8 cellular contexts compared by ENCODE assay signal in the genomic region with DNA sequence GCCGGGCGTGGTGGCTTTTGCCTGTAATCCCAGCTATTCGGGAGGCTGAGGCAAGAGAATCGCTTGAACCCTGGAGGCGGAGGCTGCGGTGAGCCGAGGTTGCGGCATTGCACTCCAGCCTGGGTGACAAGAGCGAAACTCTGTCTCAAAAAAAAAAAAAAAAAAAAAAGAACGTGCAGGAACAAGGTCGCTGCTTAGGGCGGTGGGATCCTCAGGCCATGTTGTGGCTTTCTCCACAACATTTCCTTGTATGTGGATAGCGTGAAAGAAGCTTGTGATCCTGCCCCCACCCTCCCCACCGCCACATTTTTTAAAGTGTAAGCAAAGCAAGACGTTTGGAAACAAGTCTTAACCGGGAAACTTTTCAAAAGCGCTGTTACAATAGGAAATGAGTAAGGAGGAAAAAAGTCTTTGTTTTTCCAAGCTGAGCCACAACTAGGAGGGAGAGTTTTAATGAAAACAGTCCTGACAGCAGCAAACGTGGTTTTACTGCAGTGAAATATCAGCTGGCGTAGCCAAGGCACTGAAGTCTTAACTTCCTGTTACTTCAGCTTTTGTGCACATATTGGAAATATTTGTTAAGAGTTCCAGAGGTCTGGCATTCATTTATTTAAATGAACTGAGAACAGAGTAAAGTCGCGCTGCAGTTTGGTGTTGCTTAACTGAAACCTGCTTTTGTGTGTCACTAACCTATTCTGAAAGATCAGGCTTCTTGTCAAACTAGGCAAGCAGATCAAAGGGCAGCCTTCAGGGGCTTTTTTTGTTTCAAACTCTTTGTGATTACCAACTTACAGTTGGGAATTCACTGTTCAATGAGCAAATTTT. TPM values are rescaled to one million over a fixed set of nuclear protein-coding genes. Genes with fewer than 3 reads are reported as not detected.
A peak's percentile ranks its signal among the peaks of the same experiment; 100 is the strongest.
DNase-seq lines count a peak whose midpoint lies in the region; ATAC-seq, FAIRE-seq and TF ChIP-seq lines count a peak whose summit lies in the region.

No MANE protein-coding gene starts in this region.

- peaks cover 20% of the 10 kb centered on the region for H3K4me1 ChIP-seq in rectal smooth muscle tissue (ENCODE audit: control insufficient read depth, insufficient read depth, low read length)

- no peak for FAIRE-seq in GM12892 (lab: Jason Lieb, UNC)

- intact Hi-C loops in left ventricle myocardium superior (cut with micrococcal nuclease) = loop anchor here (10.0 kb wide), 1 partner anchor 211 kb away; no protein-coding TSS in a partner anchor

- H3K36me3 Mint-ChIP-seq in activated naive CD8-positive, alpha-beta T cell treated with anti-CD3 and anti-CD28 coated beads, Interleukin-2, amount 50 U/mL, for 24 hours (ENCODE audit: low read depth) = peaks cover 53% of the 10 kb centered on the region

- peaks cover 67% of the 10 kb centered on the region for H3K4me1 Mint-ChIP-seq in activated naive CD8-positive, alpha-beta T cell treated with anti-CD3 and anti-CD28 coated beads, Interleukin-2, amount 50 U/mL, for 24 hours

- H3K27ac Mint-ChIP-seq in activated naive CD8-positive, alpha-beta T cell treated with anti-CD3 and anti-CD28 coated beads, Interleukin-2, amount 50 U/mL, for 24 hours = peak overlapping the region; percentile 100

- H3K27me3 Mint-ChIP-seq in activated naive CD8-positive, alpha-beta T cell treated with anti-CD3 and anti-CD28 coated beads, Interleukin-2, amount 50 U/mL, for 24 hours = no peaks in the 10 kb centered on the region

- peak overlapping the region; percentile 57 for H3K9ac ChIP-seq in rectal smooth muscle tissue (ENCODE audit: low read length)

- no peaks in the 10 kb centered on the region for H3K27me3 ChIP-seq in rectal smooth muscle tissue (ENCODE audit: control insufficient read depth, insufficient read depth, low read length)

- TF ChIP-seq POLR2A in GM12892 (IDR thresholded peaks at IDR 0.05; ENCODE audit: low read depth, low read length) = no peak

- peak overlapping the region; percentile 99 for H3K27ac ChIP-seq in rectal smooth muscle tissue (ENCODE audit: low read depth, low read length)

- ATAC-seq in activated naive CD8-positive, alpha-beta T cell treated with anti-CD3 and anti-CD28 coated beads, Interleukin-2, amount 50 U/mL, for 24 hours = peak; percentile 41
- ATAC-seq in left ventricle myocardium superior (no peak), GM21619 (IDR thresholded peaks at IDR 0.05; ENCODE audit: unreplicated experiment) (no peak)

- H3K4me3 Mint-ChIP-seq in activated naive CD8-positive, alpha-beta T cell treated with anti-CD3 and anti-CD28 coated beads, Interleukin-2, amount 50 U/mL, for 24 hours = peak overlapping the region; percentile 94

- H3K9me3 Mint-ChIP-seq in activated naive CD8-positive, alpha-beta T cell treated with anti-CD3 and anti-CD28 coated beads, Interleukin-2, amount 50 U/mL, for 24 hours = no peaks in the 10 kb centered on the region

- peak; percentile 14 to 33 for DNase-seq in NCI-H526 (lab: John Stamatoyannopoulos, UW)
- DNase-seq in NCI-H526 treated with DMSO at 0.1 percent for 48 hours (lab: John Stamatoyannopoulos, UW) = no peak
- peak; percentile 45 for DNase-seq in NOMO-1 treated with DMSO at 0.1 percent for 48 hours (lab: John Stamatoyannopoulos, UW; ENCODE audit: unreplicated experiment)
- peak; percentile 42 for DNase-seq in activated naive CD8-positive, alpha-beta T cell treated with anti-CD3 and anti-CD28 coated beads, Interleukin-2, amount 50 U/mL, for 24 hours
- peak; percentile 40 for DNase-seq in left ventricle myocardium superior
- no peak for DNase-seq in GM12892 (ENCODE audit: insufficient read length)

- H3K36me3 ChIP-seq in rectal smooth muscle tissue (ENCODE audit: control insufficient read depth, insufficient read depth, low read length) = no peaks in the 10 kb centered on the region

- peak overlapping the region; percentile 97 for H3K4me3 ChIP-seq in rectal smooth muscle tissue (ENCODE audit: low read length)

RNA-seq across cellular contexts. Expression of a gene that starts 3.8 kb away (rescaled TPM):
- 10.0 TPM for total RNA-seq in left ventricle myocardium superior
- polyA plus RNA-seq in GM12892 (2012; ENCODE audit: missing spikeins) = 0.53 TPM

Comparison
In these comparisons a context has a peak if more than half of its experiments do, and no peak if none do; other contexts are left out.
1. DNase-seq: peak in NCI-H526 (2 of 2), NOMO-1 treated with DMSO at 0.1 percent for 48 hours (single experiment), activated naive CD8-positive, alpha-beta T cell treated with anti-CD3 and anti-CD28 coated beads, Interleukin-2, amount 50 U/mL, for 24 hours (single experiment) and left ventricle myocardium superior (single experiment); none in NCI-H526 treated with DMSO at 0.1 percent for 48 hours (single experiment) and GM12892 (single experiment).